Comparison of ENCODE assay signal across 7 cellular contexts in genomic region chr14:24195186-24196070, GRCh38. TPM values are rescaled to one million over a fixed set of nuclear protein-coding genes. Genes with fewer than 3 reads are reported as not detected.
DNase-seq lines count a peak whose midpoint lies in the region; ATAC-seq lines count a peak whose summit lies in the region.

Gene TM9SF1 (minus strand): TSS chr14:24195441. CDS start chr14:24195019, 422 bp downstream.

- peak; percentile 71 to 76 for DNase-seq in NCI-H1930 (lab: John Stamatoyannopoulos, UW)
- DNase-seq in T1000 (lab: John Stamatoyannopoulos, UW): peak; percentile 75
- peak; percentile 95 for DNase-seq in astrocyte of the hippocampus (ENCODE audit: low read depth, low spot score)
- peak; percentile 29 to 89 (median 75) for DNase-seq in hypothalamus (lab: John Stamatoyannopoulos, UW)
- DNase-seq in sciatic nerve (ENCODE audit: low spot score): peak; percentile 92

- ATAC-seq in GM18508 (IDR thresholded peaks at IDR 0.05; ENCODE audit: insufficient read depth, unreplicated experiment): peak; percentile 61
- ATAC-seq in HG02943 (IDR thresholded peaks at IDR 0.05; ENCODE audit: low read depth, unreplicated experiment): peak; percentile 82
- ATAC-seq in sciatic nerve: peak; percentile 96

- intact Hi-C loops in sciatic nerve (cut with DNase I): no loop called here

RNA-seq across cellular contexts. Expression of gene TM9SF1, which starts in this region (rescaled TPM):
- total RNA-seq in sciatic nerve: 40.8 TPM

Comparison
In these comparisons a context has a peak if more than half of its experiments do, and no peak if none do; other contexts are left out.
1. Peak in every context shown above with its lines: DNase-seq and ATAC-seq.